Comparison of ENCODE assay signal across 18 cellular contexts in the genomic region with DNA sequence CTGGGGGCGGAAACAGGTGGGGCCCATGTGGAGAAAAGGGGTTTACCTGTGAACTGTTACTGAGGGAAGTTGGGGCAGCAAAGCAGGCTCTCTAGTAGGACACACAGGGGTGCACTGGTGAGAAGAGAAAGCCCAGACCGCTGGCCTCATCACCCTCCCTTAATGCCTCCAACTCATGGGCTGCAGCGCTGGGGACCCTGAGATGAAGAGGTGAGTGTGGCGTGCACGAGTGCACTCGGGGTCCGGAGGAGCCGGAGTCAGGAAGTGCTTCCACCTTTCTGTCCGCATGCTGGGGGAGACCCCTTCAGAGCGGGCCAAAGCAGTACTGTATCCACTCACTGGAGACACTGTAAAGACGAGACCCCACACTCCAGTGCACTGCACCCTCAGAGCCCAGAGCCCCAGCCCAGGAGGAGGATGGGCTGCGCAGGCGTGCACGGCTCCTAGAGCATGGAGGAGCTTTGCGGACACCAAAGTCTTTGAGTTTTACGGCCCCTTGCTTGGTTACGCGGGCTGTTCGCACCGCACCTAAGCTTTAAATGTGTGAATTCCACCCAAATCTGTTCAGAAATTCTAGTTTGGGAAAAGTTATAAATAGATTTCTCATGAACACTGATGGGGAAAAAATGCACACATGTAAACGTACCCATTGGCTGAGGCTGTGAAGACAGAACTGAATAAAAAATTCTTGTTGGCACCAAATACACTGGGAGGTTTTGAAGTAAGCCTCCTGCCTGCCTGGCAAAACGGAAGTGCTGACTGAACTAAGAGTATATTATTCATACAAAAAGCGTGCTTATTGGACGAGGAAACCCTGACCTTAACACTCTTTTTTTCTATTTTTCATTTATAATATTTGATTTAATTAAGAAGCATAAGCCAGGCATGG. TPM values are rescaled to one million over a fixed set of nuclear protein-coding genes. Genes with fewer than 3 reads are reported as not detected.
DNase-seq lines count a peak whose midpoint lies in the region; ATAC-seq and TF ChIP-seq lines count a peak whose summit lies in the region.
"Had no signal": no experiment of that assay in that cellular context is flagged by ENCODE, and none has a peak within 500 bp of the region (broad histone marks: within the 10 kb centered on the region; RNA-seq: fewer than 3 reads in every experiment).

No MANE protein-coding gene starts in this region.

- no peak for ATAC-seq in HG03025 (IDR thresholded peaks at IDR 0.05; ENCODE audit: low FRiP score, unreplicated experiment)
- no peak for ATAC-seq in GM21515 (IDR thresholded peaks at IDR 0.05; ENCODE audit: unreplicated experiment)

- H3K36me3 Mint-ChIP-seq in chondrocyte (ENCODE audit: low read depth): no peaks in the 10 kb centered on the region
- H3K36me3 Mint-ChIP-seq in neural progenitor cell: peaks cover 3% of the 10 kb centered on the region

- no peak overlapping the region for H3K4me3 ChIP-seq in PC-9
- H3K4me3 ChIP-seq in neural progenitor cell: no peak overlapping the region
- H3K4me3 ChIP-seq in vagina: no peak overlapping the region
- H3K4me3 ChIP-seq: HAP-1, SJSA1 had no signal

- H3K27me3 ChIP-seq in PC-9 (ENCODE audit: insufficient read depth, low read depth) (no peaks in the 10 kb centered on the region), neural progenitor cell (no peaks in the 10 kb centered on the region), vagina (no peaks in the 10 kb centered on the region)
- H3K27me3 ChIP-seq: SJSA1 had no signal

- peak overlapping the region; percentile 32 for H3K27ac Mint-ChIP-seq in chondrocyte (ENCODE audit: unreplicated experiment)
- peak overlapping the region; percentile 78 for H3K27ac Mint-ChIP-seq in neural progenitor cell

- no peak for TF ChIP-seq POLR2A in vagina (IDR thresholded peaks at IDR 0.05)

- no peaks in the 10 kb centered on the region for H3K27me3 Mint-ChIP-seq in chondrocyte (ENCODE audit: low read depth)
- H3K27me3 Mint-ChIP-seq in neural progenitor cell (ENCODE audit: insufficient read depth, low read depth): peaks cover 2% of the 10 kb centered on the region

- H3K79me2 ChIP-seq in PC-9 (ENCODE audit: low read depth) (no peaks in the 10 kb centered on the region), neural progenitor cell (ENCODE audit: low read depth) (no peaks in the 10 kb centered on the region)

- DNase-seq in PC-9 (no peak), chondrocyte (ENCODE audit: low spot score) (no peak), neural progenitor cell (ENCODE audit: low spot score) (no peak), vagina (ENCODE audit: extremely low spot score in 2 of 2) (peak; percentile 58 to 62), occipital lobe (lab: John Stamatoyannopoulos, UW) (no peak)
- DNase-seq: C1 segment of cervical spinal cord, DND-41, KBM-7, MV-4-11, NCI-H187, NCI-H2227 treated with DMSO at 0.1 percent for 48 hours, NCI-H510A treated with DMSO at 0.1 percent for 48 hours, NCI-H774, OCI-M1 had no signal

- no TSS peak for BruUV-seq in PC-9 (replicated peaks; lab: Mats Ljungman, UMichigan)

- H3K36me3 ChIP-seq in PC-9 (ENCODE audit: low read depth): no peaks in the 10 kb centered on the region
- H3K36me3 ChIP-seq in neural progenitor cell: no peaks in the 10 kb centered on the region
- H3K36me3 ChIP-seq in vagina: no peaks in the 10 kb centered on the region
- H3K36me3 ChIP-seq: HAP-1, SJSA1 had no signal

- H3K4me2 ChIP-seq in PC-9 (peak overlapping the region; percentile 75), neural progenitor cell (no peak overlapping the region)

- H3F3A ChIP-seq in PC-9 (ENCODE audit: insufficient read depth, low read depth) (peaks cover 55% of the 10 kb centered on the region), neural progenitor cell (ENCODE audit: low read depth) (no peaks in the 10 kb centered on the region)

- POLR2A ChIA-PET in PC-9 (lab: Charles Lee; ENCODE audit: unreplicated experiment): interaction anchor here (0.6 kb wide), 1 partner anchor 140 kb away, joined by 4 read pairs; no protein-coding TSS in a partner anchor

- no peaks in the 10 kb centered on the region for H3K9me2 ChIP-seq in PC-9 (ENCODE audit: insufficient read depth)

- H3K4me1 Mint-ChIP-seq in chondrocyte (ENCODE audit: low read depth): no peaks in the 10 kb centered on the region
- peaks cover 27% of the 10 kb centered on the region for H3K4me1 Mint-ChIP-seq in neural progenitor cell

- H3K27ac ChIP-seq in PC-9 (peak overlapping the region; percentile 100), neural progenitor cell (no peak overlapping the region), vagina (no peak overlapping the region)
- H3K27ac ChIP-seq: SJSA1 had no signal

- H3K9me3 ChIP-seq in PC-9 (ENCODE audit: insufficient read depth, low read depth) (0 out of 2 replicates have a peak, but pooled peaks cover 3% of the 10 kb centered on the region), neural progenitor cell (ENCODE audit: low read depth) (no peaks in the 10 kb centered on the region), vagina (no peaks in the 10 kb centered on the region)
- H3K9me3 ChIP-seq: HAP-1, SJSA1 had no signal

- H3K9me3 Mint-ChIP-seq in chondrocyte (ENCODE audit: low read depth): no peaks in the 10 kb centered on the region
- H3K9me3 Mint-ChIP-seq in neural progenitor cell: peaks cover 6% of the 10 kb centered on the region

- H3K4me3 Mint-ChIP-seq in chondrocyte (ENCODE audit: unreplicated experiment): no peak overlapping the region
- no peak overlapping the region for H3K4me3 Mint-ChIP-seq in neural progenitor cell

- intact Hi-C loops in PC-9 (cut with micrococcal nuclease; ENCODE audit: unreplicated experiment): no loop called here
- intact Hi-C loops in vagina (cut with DNase I): no loop called here

- H3K4me1 ChIP-seq in PC-9 (replicated peaks; ENCODE audit: insufficient read depth) (peaks cover 35% of the 10 kb centered on the region), neural progenitor cell (no peaks in the 10 kb centered on the region), vagina (no peaks in the 10 kb centered on the region)
- H3K4me1 ChIP-seq: HAP-1 had no signal

- no peak overlapping the region for H3K9ac ChIP-seq in neural progenitor cell

- H2AFZ ChIP-seq in PC-9 (no peak overlapping the region), neural progenitor cell (replicated peaks) (no peak overlapping the region)

- TF ChIP-seq CTCF in PC-9 (conservative IDR thresholded peaks at IDR 0.05) (no peak), chondrocyte (IDR thresholded peaks at IDR 0.05) (no peak), neural progenitor cell (IDR thresholded peaks at IDR 0.05) (no peak), vagina (IDR thresholded peaks at IDR 0.05) (no peak)

- CTCF ChIA-PET in PC-9 (lab: Charles Lee): no interaction called here

- H4K20me1 ChIP-seq in PC-9 (ENCODE audit: insufficient read depth) (no peaks in the 10 kb centered on the region), neural progenitor cell (ENCODE audit: low read depth) (no peaks in the 10 kb centered on the region)

RNA-seq across cellular contexts. Expression of gene PPP4R1, which starts 45.4 kb away (rescaled TPM):
- total RNA-seq in PC-9 (2021) (157 and 167 TPM in 2 replicates), chondrocyte (105 to 110 TPM (median 108 TPM) in 3 replicates), neural progenitor cell (ENCODE audit: low replicate concordance) (87.7 and 102 TPM in 2 replicates), vagina (127 TPM), occipital lobe (149 TPM)

RNA-seq across cellular contexts. Expression of gene RAB31, which starts 48.4 kb away (rescaled TPM):
- total RNA-seq in PC-9 (2021) (48.6 and 51.0 TPM in 2 replicates), chondrocyte (82.4 to 89.6 TPM (median 87.7 TPM) in 3 replicates), neural progenitor cell (ENCODE audit: low replicate concordance) (4.6 and 5.0 TPM in 2 replicates), vagina (26.0 TPM), occipital lobe (27.6 TPM)

Comparison
In these comparisons a context has a peak if more than half of its experiments do, and no peak if none do; other contexts are left out.
1. DNase-seq: peak in vagina (2 of 2); none in PC-9 (0 of 2), chondrocyte (single experiment), neural progenitor cell (single experiment) and occipital lobe (single experiment).